In genomic region chr5:149640350-149640999, GRCh38 we compare ENCODE assay signal across 1 cellular context.
TF ChIP-seq lines count a peak whose summit lies in the region.

No MANE protein-coding gene starts in this region.

TF ChIP-seq in GM12878, 131 proteins besides CTCF, POLR2A, EP300 and RAD21:
- no peak for TF ChIP-seq JUND (IDR thresholded peaks at IDR 0.05; ENCODE audit: low read depth, low read length)
- TF ChIP-seq NR2F1 (conservative IDR thresholded peaks at IDR 0.05), result peak; percentile 26; the same call in 1 of the 2 replicates
